In genomic region chr9:93956183-93956784, GRCh38 we compare ENCODE assay signal across 1 cellular context.
TF ChIP-seq lines count a peak whose summit lies in the region.

No MANE protein-coding gene starts in this region.

TF ChIP-seq in A549, 52 proteins besides CTCF, POLR2A, EP300 and RAD21 (continued from another document):
- TF ChIP-seq, protein P1, sequence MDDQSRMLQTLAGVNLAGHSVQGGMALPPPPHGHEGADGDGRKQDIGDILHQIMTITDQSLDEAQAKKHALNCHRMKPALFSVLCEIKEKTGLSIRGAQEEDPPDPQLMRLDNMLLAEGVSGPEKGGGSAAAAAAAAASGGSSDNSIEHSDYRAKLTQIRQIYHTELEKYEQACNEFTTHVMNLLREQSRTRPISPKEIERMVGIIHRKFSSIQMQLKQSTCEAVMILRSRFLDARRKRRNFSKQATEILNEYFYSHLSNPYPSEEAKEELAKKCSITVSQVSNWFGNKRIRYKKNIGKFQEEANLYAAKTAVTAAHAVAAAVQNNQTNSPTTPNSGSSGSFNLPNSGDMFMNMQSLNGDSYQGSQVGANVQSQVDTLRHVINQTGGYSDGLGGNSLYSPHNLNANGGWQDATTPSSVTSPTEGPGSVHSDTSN (IDR thresholded peaks at IDR 0.05): no peak
- TF ChIP-seq PHF8 (IDR thresholded peaks at IDR 0.05; ENCODE audit: borderline replicate concordance, low read depth) (no peak), BCL3 (IDR thresholded peaks at IDR 0.05) (no peak), MYC (IDR thresholded peaks at IDR 0.05; ENCODE audit: borderline replicate concordance, low read length) (no peak)
